9 cellular contexts compared by ENCODE assay signal in genomic region chr11:130428271-130428670, GRCh38. TPM values are rescaled to one million over a fixed set of nuclear protein-coding genes. Genes with fewer than 3 reads are reported as not detected.
DNase-seq lines count a peak whose midpoint lies in the region; ATAC-seq and TF ChIP-seq lines count a peak whose summit lies in the region.
"Had no signal": no experiment of that assay in that cellular context is flagged by ENCODE, and none has a peak within 500 bp of the region (broad histone marks: within the 10 kb centered on the region; RNA-seq: fewer than 3 reads in every experiment).

Gene ADAMTS8, minus strand, starts transcription at chr11:130428609. Its CDS starts 323 bp downstream, at chr11:130428286.

- H3K27ac ChIP-seq in Peyer's patch, result peak within 1 kb of the TSS in 1 of 4 donors; percentile 17
- H3K27ac ChIP-seq in foreskin keratinocyte, result no peak within 1 kb of the TSS
- no peak within 1 kb of the TSS for H3K27ac ChIP-seq in psoas muscle

- TF ChIP-seq CTCF in Peyer's patch (IDR thresholded peaks at IDR 0.05) (no peak), foreskin keratinocyte (conservative IDR thresholded peaks at IDR 0.05) (no peak), psoas muscle (IDR thresholded peaks at IDR 0.05) (no peak)

- H3K4me1 ChIP-seq in Peyer's patch (peaks cover 0 to 7% (median 6%) of the 10 kb centered on the region in 4 donors), foreskin keratinocyte (no peaks in the 10 kb centered on the region), psoas muscle (peaks cover 15% of the 10 kb centered on the region)

- H3K36me3 ChIP-seq in Peyer's patch, result no peaks in the 10 kb centered on the region
- no peaks in the 10 kb centered on the region for H3K36me3 ChIP-seq in psoas muscle (ENCODE audit: insufficient read depth in 1 of 2, low read depth in 1 of 2)

- ATAC-seq in foreskin keratinocyte (peak; percentile 23), psoas muscle (peak in 1 of 4 donors; percentile 28), HG03520 (IDR thresholded peaks at IDR 0.05; ENCODE audit: unreplicated experiment) (no peak)

- H3K27me3 ChIP-seq in Peyer's patch (peaks cover 0 to 16% of the 10 kb centered on the region in 2 donors), foreskin keratinocyte (peaks cover 76% of the 10 kb centered on the region), psoas muscle (ENCODE audit: insufficient read depth in 3 of 3, low read length in 2 of 3) (peaks cover 0 to 37% (median 14%) of the 10 kb centered on the region in 3 donors)

- H3K9me3 ChIP-seq in Peyer's patch (no peaks in the 10 kb centered on the region), psoas muscle (no peaks in the 10 kb centered on the region)

- 0% methylated on average over 11 to 52 of the region's 52 CpGs for WGBS in psoas muscle, 3 donors

- TF ChIP-seq POLR2A in Peyer's patch (IDR thresholded peaks at IDR 0.05), result no peak

- H3K4me3 ChIP-seq in Peyer's patch (peak within 1 kb of the TSS in 3 of 4 donors; percentile 36 to 50 (median 49)), psoas muscle (peak within 1 kb of the TSS; percentile 63)

- intact Hi-C loops in psoas muscle (cut with DNase I), result loop anchor here in 1 of 2 donors (5.0 kb wide), 1 partner anchor 216 kb away; no protein-coding TSS in a partner anchor

- DNase-seq in D341Med (ENCODE audit: low spot score) (peak; percentile 80), Peyer's patch (no peak), foreskin keratinocyte (no peak), psoas muscle (no peak), putamen (ENCODE audit: low spot score) (no peak), NAMALWA (ENCODE audit: low spot score) (no peak)
- no peak for DNase-seq in stimulated activated naive CD4-positive, alpha-beta T cell treated with Interleukin-2 at 50 U/mL for 16 hours (lab: John Stamatoyannopoulos, UW)

RNA-seq across cellular contexts. Expression of gene ADAMTS8, which starts in this region (rescaled TPM):
- total RNA-seq in Peyer's patch (1 to 10 TPM in 1 of 4 donors, under 1 TPM in 1, not detected in 2; 0.85 to 1.7 TPM), foreskin keratinocyte (not detected in 2 replicates), psoas muscle (1 to 10 TPM in 1 of 4 donors, under 1 TPM in 2, not detected in 1; 0.14 to 1.2 (median 0.79) TPM)
- polyA plus RNA-seq in foreskin keratinocyte (not detected in 2 replicates), psoas muscle (under 1 TPM; 0.12 to 0.42 (median 0.23) TPM)
- total RNA-seq: dermis microvascular lymphatic vessel endothelial cell had no signal

Comparison
In these comparisons a context has a peak if more than half of its experiments do, and no peak if none do; other contexts are left out.
1. Peak in ATAC-seq in foreskin keratinocyte; RNA of the gene not detected or under 1 TPM.